8 cellular contexts compared by ENCODE assay signal in genomic region chr5:131265318-131265803, GRCh38. TPM values are rescaled to one million over a fixed set of nuclear protein-coding genes. Genes with fewer than 3 reads are reported as not detected.
DNase-seq lines count a peak whose midpoint lies in the region; ATAC-seq and TF ChIP-seq lines count a peak whose summit lies in the region.

No MANE protein-coding gene starts in this region.

- peaks cover 40% of the 10 kb centered on the region for H3K4me1 Mint-ChIP-seq in CD4-positive, alpha-beta T cell (ENCODE audit: low read depth)
- H3K4me1 Mint-ChIP-seq in progenitor cell of endocrine pancreas (ENCODE audit: low read depth), result peaks cover 13% of the 10 kb centered on the region

- DNase-seq in CD4-positive, alpha-beta T cell, result no peak
- peak; percentile 24 for DNase-seq in SK-N-DZ (ENCODE audit: low spot score)
- DNase-seq in esophagus squamous epithelium (lab: John Stamatoyannopoulos, UW), result no peak
- DNase-seq in progenitor cell of endocrine pancreas (ENCODE audit: low spot score, unreplicated experiment), result no peak
- DNase-seq in GOT3 (lab: John Stamatoyannopoulos, UW), result no peak
- no peak for DNase-seq in activated CD4-positive, alpha-beta T cell treated with anti-CD3 and anti-CD28 coated beads for 1 hour

- no peaks in the 10 kb centered on the region for H3K9me3 Mint-ChIP-seq in CD4-positive, alpha-beta T cell
- H3K9me3 Mint-ChIP-seq in progenitor cell of endocrine pancreas (ENCODE audit: low read depth), result no peaks in the 10 kb centered on the region

- peak overlapping the region; percentile 95 for H3K27ac ChIP-seq in CD4-positive, alpha-beta T cell (ENCODE audit: low read depth, low read length)
- H3K27ac ChIP-seq in esophagus squamous epithelium, result peak overlapping the region; percentile 45 to 96 (median 94)

- ATAC-seq in CD4-positive, alpha-beta T cell (ENCODE audit: poor library complexity), result no peak
- peak; percentile 39 for ATAC-seq in GM18907 (IDR thresholded peaks at IDR 0.05; ENCODE audit: unreplicated experiment)
- ATAC-seq in HG03439 (IDR thresholded peaks at IDR 0.05; ENCODE audit: unreplicated experiment), result peak; percentile 18

- peak overlapping the region; percentile 85 for H3K27ac Mint-ChIP-seq in CD4-positive, alpha-beta T cell
- peak overlapping the region; percentile 99 for H3K27ac Mint-ChIP-seq in progenitor cell of endocrine pancreas

- TF ChIP-seq CTCF in CD4-positive, alpha-beta T cell (IDR thresholded peaks at IDR 0.05), result peak; percentile 29
- TF ChIP-seq CTCF in esophagus squamous epithelium (IDR thresholded peaks at IDR 0.05) (peak in 5 of 6 experiments; percentile 28 to 63 (median 37)), progenitor cell of endocrine pancreas (IDR thresholded peaks at IDR 0.05; ENCODE audit: unreplicated experiment) (peak; percentile 40)

- H3K9me3 ChIP-seq in CD4-positive, alpha-beta T cell (ENCODE audit: control insufficient read depth, low read length), result no peaks in the 10 kb centered on the region
- no peaks in the 10 kb centered on the region for H3K9me3 ChIP-seq in esophagus squamous epithelium

- peak overlapping the region; percentile 86 for H3K4me3 Mint-ChIP-seq in CD4-positive, alpha-beta T cell
- peak overlapping the region; percentile 95 for H3K4me3 Mint-ChIP-seq in progenitor cell of endocrine pancreas (ENCODE audit: low read depth)

- no peaks in the 10 kb centered on the region for H3K36me3 ChIP-seq in esophagus squamous epithelium

- H3K36me3 Mint-ChIP-seq in CD4-positive, alpha-beta T cell (ENCODE audit: low read depth), result peaks cover 41% of the 10 kb centered on the region
- peaks cover 2% of the 10 kb centered on the region for H3K36me3 Mint-ChIP-seq in progenitor cell of endocrine pancreas (ENCODE audit: insufficient read depth)

- peaks cover 0 to 78% (median 27%) of the 10 kb centered on the region in 3 donors for H3K4me1 ChIP-seq in esophagus squamous epithelium

- CTCF ChIA-PET in CD4-positive, alpha-beta T cell (lab: Charles Lee), result interaction anchor here (0.6 to 4.5 kb wide), 18 partner anchors 9 to 394 kb away, joined by 3 to 48 read pairs (median 4); no protein-coding TSS in a partner anchor

- no peaks in the 10 kb centered on the region for H3K27me3 ChIP-seq in CD4-positive, alpha-beta T cell (ENCODE audit: control insufficient read depth, insufficient read depth, low read length)
- no peaks in the 10 kb centered on the region for H3K27me3 ChIP-seq in esophagus squamous epithelium

- WGBS in esophagus squamous epithelium, 2 donors, result 17 to 34% methylated on average over 2 of the region's 2 CpGs

- TF ChIP-seq POLR2A in esophagus squamous epithelium (IDR thresholded peaks at IDR 0.05), result no peak

- intact Hi-C loops in CD4-positive, alpha-beta T cell (cut with DNase I, micrococcal nuclease), result loop anchor here (1.0 to 5.0 kb wide), 6 partner anchors 13 to 117 kb away; partner anchors contain the start of gene LYRM7 (in 1 of the 2)
- intact Hi-C loops in esophagus squamous epithelium (cut with DNase I), result no loop called here

- H3K27me3 Mint-ChIP-seq in CD4-positive, alpha-beta T cell, result no peaks in the 10 kb centered on the region
- H3K27me3 Mint-ChIP-seq in progenitor cell of endocrine pancreas, result no peaks in the 10 kb centered on the region

- POLR2A ChIA-PET in CD4-positive, alpha-beta T cell (lab: Charles Lee), result interaction anchor here (0.6 to 16.0 kb wide), 33 partner anchors 9 to 350 kb away, joined by 3 to 395 read pairs (median 11); partner anchors contain the start of genes HINT1 and LYRM7

- peak overlapping the region; percentile 88 to 98 (median 90) for H3K4me3 ChIP-seq in esophagus squamous epithelium

RNA-seq across cellular contexts. Expression of gene CDC42SE2, which starts 1.5 kb away (rescaled TPM):
- 100 to 1,000 TPM; 218 to 230 TPM for total RNA-seq in CD4-positive, alpha-beta T cell
- polyA plus RNA-seq in SK-N-DZ (2014; cell fraction: cytosol; rRNA removed), result 13.8 and 14.2 TPM in 2 replicates
- polyA plus RNA-seq in SK-N-DZ (2014; cell fraction: nucleus; rRNA removed), result 9.7 TPM in 2 replicates
- total RNA-seq in esophagus squamous epithelium, result 10 to 100 TPM; 10.4 to 28.4 (median 22.1) TPM
- total RNA-seq in progenitor cell of endocrine pancreas, result 29.3 and 32.0 TPM in 2 replicates
